Comparison of ENCODE assay signal across 8 cellular contexts in the genomic region with DNA sequence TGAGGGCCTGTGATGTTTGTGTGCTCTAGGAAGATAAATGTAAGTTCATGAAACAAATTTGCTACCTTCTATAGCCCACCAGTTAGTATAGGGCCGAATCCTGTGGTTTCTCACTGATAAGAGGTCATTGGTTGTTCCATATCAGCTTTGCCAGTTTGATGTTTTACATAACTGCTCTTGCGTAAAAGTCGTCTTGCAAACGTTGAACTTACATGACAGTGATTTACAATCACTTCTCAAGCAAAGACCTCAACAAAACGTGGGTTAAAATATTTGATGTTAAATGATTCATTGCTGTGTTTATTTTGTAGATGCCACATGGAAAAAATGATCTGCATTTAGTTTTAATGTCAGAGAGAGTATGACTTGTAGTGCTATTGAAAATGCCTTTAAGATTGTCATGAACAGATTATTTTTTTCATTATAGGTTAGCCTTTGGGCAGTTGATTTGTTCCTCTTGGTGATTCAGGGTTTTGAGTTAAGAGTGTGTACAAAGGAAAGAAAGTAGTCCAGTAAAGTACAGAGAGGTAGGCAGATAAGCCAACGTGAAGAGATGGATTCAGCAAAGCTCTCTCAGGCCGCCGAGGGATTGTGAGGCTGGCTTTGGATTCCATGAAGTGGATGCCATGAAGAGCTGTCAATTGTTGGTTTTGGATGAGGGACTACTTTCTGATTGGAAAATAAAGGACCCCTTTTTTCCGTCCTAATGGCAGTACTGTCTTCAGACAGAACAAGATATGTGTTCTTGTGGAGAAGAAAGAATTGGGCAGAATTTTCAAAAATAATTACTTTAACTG. TPM values are rescaled to one million over a fixed set of nuclear protein-coding genes. Genes with fewer than 3 reads are reported as not detected.
DNase-seq lines count a peak whose midpoint lies in the region; ATAC-seq, FAIRE-seq and TF ChIP-seq lines count a peak whose summit lies in the region.

No MANE protein-coding gene starts in this region.

- no peak for TF ChIP-seq RAD21 in H1 (IDR thresholded peaks at IDR 0.05 in 1 of 2, conservative IDR thresholded peaks at IDR 0.05 in 1 of 2; ENCODE audit: low read depth in 2 of 2, low read length in 2 of 2)

- H3K4me3 ChIP-seq in GM12875 (ENCODE audit: low read depth, low read length) (peak overlapping the region; percentile 17), OCI-LY3 (ENCODE audit: low read length) (peak overlapping the region; percentile 81), H1 (ENCODE audit: extremely low read depth in 1 of 4, insufficient read depth in 2 of 4, low read depth in 3 of 4, low read length in 4 of 4) (peak overlapping the region; percentile 20 to 96 (median 87); a peak in 6 of 8 replicates), osteoblast (ENCODE audit: insufficient read depth, low read length) (peak overlapping the region; percentile 98)

- FAIRE-seq in H1 (lab: Jason Lieb, UNC): no peak

- H3K79me1 ChIP-seq in H1 (ENCODE audit: low read depth, low read length): peaks cover 11% of the 10 kb centered on the region

- no peak overlapping the region for H3K4ac ChIP-seq in H1 (replicated peaks; ENCODE audit: insufficient read length, low read depth, low read length)

- peaks cover 100% of the 10 kb centered on the region for H3K79me2 ChIP-seq in OCI-LY3 (ENCODE audit: low read length)
- peaks cover 47 to 93% of the 10 kb centered on the region in 2 experiments for H3K79me2 ChIP-seq in H1 (ENCODE audit: control insufficient read depth in 1 of 2, insufficient read depth in 2 of 2, low read length in 2 of 2)
- peaks cover 100% of the 10 kb centered on the region for H3K79me2 ChIP-seq in osteoblast (ENCODE audit: insufficient read depth, low read length)

- H3K9me3 ChIP-seq in OCI-LY3 (ENCODE audit: insufficient read depth, low read length): no peaks in the 10 kb centered on the region
- no peaks in the 10 kb centered on the region for H3K9me3 ChIP-seq in H1 (ENCODE audit: insufficient read depth in 2 of 2, low read depth in 1 of 2, low read length in 1 of 2)
- H3K9me3 ChIP-seq in osteoblast (ENCODE audit: low read depth, low read length): no peaks in the 10 kb centered on the region

- H4K8ac ChIP-seq in H1 (ENCODE audit: extremely low read depth, insufficient read depth, low read length): no peak overlapping the region

- H3K27ac ChIP-seq in OCI-LY3 (ENCODE audit: low read length): no peak overlapping the region
- no peak overlapping the region for H3K27ac ChIP-seq in H1 (ENCODE audit: low read depth, low read length)
- peak overlapping the region; percentile 100 for H3K27ac ChIP-seq in osteoblast (ENCODE audit: low read depth, low read length)

- POLR2A ChIA-PET in H1 (lab: Charles Lee; ENCODE audit: partially characterized antibody): interaction anchor here (1.1 to 21.4 kb wide), 8 partner anchors 13 to 188 kb away, joined by 3 to 436 read pairs (median 7); a partner anchor contains a TSS

- TF ChIP-seq POLR2A in H1 (IDR thresholded peaks at IDR 0.05; ENCODE audit: control extremely low read depth in 1 of 2, low read depth in 2 of 2, low read length in 2 of 2): no peak; a peak in 1 of 3 replicates

- H2AK5ac ChIP-seq in H1 (ENCODE audit: low read depth, low read length): no peak overlapping the region

- TF ChIP-seq CTCF in GM12875 (IDR thresholded peaks at IDR 0.05; ENCODE audit: borderline replicate concordance, insufficient read depth, low read depth, low read length) (no peak), OCI-LY3 (IDR thresholded peaks at IDR 0.05; ENCODE audit: low read depth, low read length) (no peak), H1 (IDR thresholded peaks at IDR 0.05; ENCODE audit: control extremely low read depth in 1 of 3, insufficient read depth in 1 of 3, low read depth in 1 of 3, low read length in 3 of 3) (no peak), osteoblast (IDR thresholded peaks at IDR 0.05; ENCODE audit: extremely low read depth, low read depth, low read length) (no peak)

- H2AFZ ChIP-seq in OCI-LY3 (ENCODE audit: low read depth, low read length): no peak overlapping the region
- H2AFZ ChIP-seq in H1 (ENCODE audit: low read length): no peak overlapping the region
- no peak overlapping the region for H2AFZ ChIP-seq in osteoblast (ENCODE audit: low read length)

- no peak overlapping the region for H2BK20ac ChIP-seq in H1 (ENCODE audit: low read length)

- no peak overlapping the region for H2BK5ac ChIP-seq in H1 (ENCODE audit: low read depth, low read length)

- no peak overlapping the region for H3K14ac ChIP-seq in H1 (ENCODE audit: insufficient read length)

- H3K18ac ChIP-seq in H1 (ENCODE audit: extremely low read depth, low read length): no peak overlapping the region

- H3K9ac ChIP-seq in OCI-LY3 (ENCODE audit: low read length) (peak overlapping the region; percentile 99), H1 (replicated peaks in 1 of 4; ENCODE audit: extremely low read depth in 1 of 4, low read depth in 3 of 4, low read length in 3 of 4) (peak overlapping the region in 1 of 4 experiments; percentile 30; a peak in 1 of 7 replicates)

- peak overlapping the region; percentile 93 for H3K4me2 ChIP-seq in OCI-LY3 (ENCODE audit: low read length)
- peak overlapping the region; percentile 73 to 80 for H3K4me2 ChIP-seq in H1 (ENCODE audit: insufficient read depth in 1 of 2, low read depth in 2 of 2, low read length in 2 of 2)
- H3K4me2 ChIP-seq in osteoblast (ENCODE audit: insufficient read depth, low read length): peak overlapping the region; percentile 98

- H2BK120ac ChIP-seq in H1 (replicated peaks; ENCODE audit: low read depth, low read length): no peak overlapping the region

- DNase-seq in H1 (ENCODE audit: low read depth in 1 of 2, low spot score in 2 of 2): no peak
- DNase-seq in osteoblast (ENCODE audit: insufficient read length, low spot score, missing footprints): peak; percentile 9
- no peak for DNase-seq in NCI-H2171 (lab: John Stamatoyannopoulos, UW)

- H3K27me3 ChIP-seq in OCI-LY3 (ENCODE audit: low read depth, low read length): no peaks in the 10 kb centered on the region
- no peaks in the 10 kb centered on the region for H3K27me3 ChIP-seq in H1 (replicated peaks in 1 of 4; ENCODE audit: control insufficient read depth in 3 of 4, extremely low read depth in 1 of 4, insufficient read depth in 3 of 4, low read length in 3 of 4)
- H3K27me3 ChIP-seq in osteoblast (ENCODE audit: insufficient read depth, low read length): no peaks in the 10 kb centered on the region

- no peak overlapping the region for H3K23ac ChIP-seq in H1 (ENCODE audit: insufficient read length)

- H3K36me3 ChIP-seq in OCI-LY3 (replicated peaks; ENCODE audit: low read depth, low read length): peaks cover 73% of the 10 kb centered on the region
- peaks cover 27 to 70% (median 42%) of the 10 kb centered on the region in 4 experiments for H3K36me3 ChIP-seq in H1 (ENCODE audit: control insufficient read depth in 2 of 4, insufficient read depth in 4 of 4, low read length in 3 of 4)
- peaks cover 56% of the 10 kb centered on the region for H3K36me3 ChIP-seq in osteoblast (ENCODE audit: insufficient read depth, low read length)

- no peak overlapping the region for H2BK12ac ChIP-seq in H1 (ENCODE audit: low read depth, low read length)

- H2BK15ac ChIP-seq in H1 (ENCODE audit: low read length): no peak overlapping the region

- WGBS in H1 (ENCODE audit: extremely low coverage in 1 of 2, insufficient coverage in 1 of 2, insufficient read length in 1 of 2, insufficient replicate concordance in 2 of 2, low coverage in 1 of 2, low lambda C conversion rate in 2 of 2, missing lambda C conversion rate in 1 of 2), 2 experiments: 75% methylated on average over 9 of the region's 9 CpGs; no CpG with 5 or more reads in 1 of the 2 experiments

- no peak overlapping the region for H4K91ac ChIP-seq in H1 (replicated peaks; ENCODE audit: insufficient read length, low read length)

- ATAC-seq in GM18498 (IDR thresholded peaks at IDR 0.05; ENCODE audit: unreplicated experiment) (no peak), GM21367 (IDR thresholded peaks at IDR 0.05; ENCODE audit: unreplicated experiment) (no peak), HG03565 (IDR thresholded peaks at IDR 0.05; ENCODE audit: unreplicated experiment) (no peak)

- H3K4me1 ChIP-seq in OCI-LY3 (ENCODE audit: low read length) (peaks cover 31% of the 10 kb centered on the region), H1 (replicated peaks in 1 of 4; ENCODE audit: control insufficient read depth in 3 of 4, insufficient read depth in 4 of 4, low read length in 3 of 4) (peaks cover 6 to 19% (median 11%) of the 10 kb centered on the region in 4 experiments; a peak in 6 of 7 replicates), osteoblast (ENCODE audit: insufficient read depth, low read length) (peaks cover 48% of the 10 kb centered on the region)

- no peak overlapping the region for H3K56ac ChIP-seq in H1 (replicated peaks; ENCODE audit: insufficient read length, low read depth, low read length)

- no peak overlapping the region for H4K5ac ChIP-seq in H1 (ENCODE audit: insufficient read length, low read depth, low read length)

- H4K20me1 ChIP-seq in OCI-LY3 (ENCODE audit: insufficient read depth, low read length) (peaks cover 69% of the 10 kb centered on the region), H1 (replicated peaks in 1 of 2; ENCODE audit: control insufficient read depth in 1 of 2, insufficient read depth in 2 of 2, low read length in 2 of 2) (peaks cover 36 to 44% of the 10 kb centered on the region in 2 experiments), osteoblast (ENCODE audit: insufficient read depth, low read length) (peaks cover 72% of the 10 kb centered on the region)

- CTCF ChIA-PET in H1 (lab: Charles Lee; ENCODE audit: partially characterized antibody): interaction anchor here (1.0 kb wide), 2 partner anchors 16 to 17 kb away, joined by 3 to 4 read pairs; no protein-coding TSS in a partner anchor

- no peak for TF ChIP-seq EP300 in H1 (IDR thresholded peaks at IDR 0.05; ENCODE audit: borderline replicate concordance in 1 of 2, low read depth in 2 of 2, low read length in 2 of 2)

- peaks cover 18% of the 10 kb centered on the region for H3K23me2 ChIP-seq in H1 (ENCODE audit: low read depth, low read length)

RNA-seq across cellular contexts. Expression of a gene that starts 2.6 kb away (rescaled TPM):
- total RNA-seq in H1 (2021; fragmentation: NEBNext Ultra II Directional; extraction: Animal tissue kit (Norgen Biotek cat#: 25700)): 385 and 387 TPM in 2 replicates
- polyA plus RNA-seq in H1 (2011; rRNA removed): 646 and 930 TPM in 2 replicates
- 525 TPM for polyA plus RNA-seq in H1 (2011; cell fraction: cytosol; rRNA removed)
- polyA plus RNA-seq in H1 (2011; cell fraction: nucleus; rRNA removed): 1,044 TPM
- 380 to 507 TPM (median 400 TPM) in 4 replicates for polyA plus RNA-seq in H1 (2012, experiment 1 of 2)
- polyA plus RNA-seq in H1 (2012, experiment 2 of 2): 92.9 TPM
- polyA plus RNA-seq in H1 (2013, experiment 1 of 2): 297 TPM
- polyA plus RNA-seq in H1 (2013, experiment 2 of 2): 268 TPM
- polyA minus RNA-seq in H1 (2011; rRNA and poly(A)+ RNA removed): 575 and 704 TPM in 2 replicates
- polyA minus RNA-seq in H1 (2011; cell fraction: cytosol; rRNA and poly(A)+ RNA removed): 228 TPM
- polyA minus RNA-seq in H1 (2011; cell fraction: nucleus; rRNA and poly(A)+ RNA removed): 291 TPM
- 139 and 148 TPM in 2 replicates for total RNA-seq in osteoblast

RNA-seq across cellular contexts. Expression of a gene that starts 2.9 kb away (rescaled TPM):
- total RNA-seq in H1 (2021; fragmentation: NEBNext Ultra II Directional; extraction: Animal tissue kit (Norgen Biotek cat#: 25700)): 72.1 and 75.7 TPM in 2 replicates
- polyA plus RNA-seq in H1 (2011; rRNA removed): 117 and 171 TPM in 2 replicates
- polyA plus RNA-seq in H1 (2011; cell fraction: cytosol; rRNA removed): 128 TPM
- 161 TPM for polyA plus RNA-seq in H1 (2011; cell fraction: nucleus; rRNA removed)
- 64.0 to 89.1 TPM (median 81.6 TPM) in 4 replicates for polyA plus RNA-seq in H1 (2012, experiment 1 of 2)
- polyA plus RNA-seq in H1 (2012, experiment 2 of 2): 70.6 TPM
- 69.3 TPM for polyA plus RNA-seq in H1 (2013, experiment 1 of 2)
- polyA plus RNA-seq in H1 (2013, experiment 2 of 2): 69.0 TPM
- 20.8 and 28.6 TPM in 2 replicates for polyA minus RNA-seq in H1 (2011; rRNA and poly(A)+ RNA removed)
- polyA minus RNA-seq in H1 (2011; cell fraction: cytosol; rRNA and poly(A)+ RNA removed): 29.9 TPM
- polyA minus RNA-seq in H1 (2011; cell fraction: nucleus; rRNA and poly(A)+ RNA removed): 42.7 TPM
- total RNA-seq in osteoblast: 25.0 and 32.7 TPM in 2 replicates

RNA-seq across cellular contexts. Expression of a gene that starts 35.8 kb away (rescaled TPM):
- 9.7 and 10.1 TPM in 2 replicates for total RNA-seq in H1 (2021; fragmentation: NEBNext Ultra II Directional; extraction: Animal tissue kit (Norgen Biotek cat#: 25700))
- polyA plus RNA-seq in H1 (2011; rRNA removed): 3.6 and 6.8 TPM in 2 replicates
- 3.9 TPM for polyA plus RNA-seq in H1 (2011; cell fraction: cytosol; rRNA removed)
- polyA plus RNA-seq in H1 (2011; cell fraction: nucleus; rRNA removed): 16.7 TPM
- polyA plus RNA-seq in H1 (2012, experiment 1 of 2): 4.0 to 5.7 TPM (median 5.3 TPM) in 4 replicates
- polyA plus RNA-seq in H1 (2012, experiment 2 of 2): 4.1 TPM
- polyA plus RNA-seq in H1 (2013, experiment 1 of 2): 8.9 TPM
- polyA plus RNA-seq in H1 (2013, experiment 2 of 2): 8.0 TPM
- 1.3 and 2.9 TPM in 2 replicates for polyA minus RNA-seq in H1 (2011; rRNA and poly(A)+ RNA removed)
- polyA minus RNA-seq in H1 (2011; cell fraction: cytosol; rRNA and poly(A)+ RNA removed): 2.5 TPM
- 3.7 TPM for polyA minus RNA-seq in H1 (2011; cell fraction: nucleus; rRNA and poly(A)+ RNA removed)
- total RNA-seq in osteoblast: 11.6 and 13.0 TPM in 2 replicates

RNA-seq across cellular contexts. Expression of a gene that starts 44.8 kb away (rescaled TPM):
- 1.4 and 1.5 TPM in 2 replicates for total RNA-seq in H1 (2021; fragmentation: NEBNext Ultra II Directional; extraction: Animal tissue kit (Norgen Biotek cat#: 25700))
- 1.1 and 1.6 TPM in 2 replicates for polyA plus RNA-seq in H1 (2011; rRNA removed)
- polyA plus RNA-seq in H1 (2011; cell fraction: cytosol; rRNA removed): 1.0 TPM
- 2.4 TPM for polyA plus RNA-seq in H1 (2011; cell fraction: nucleus; rRNA removed)
- 0.26 to 0.58 TPM (median 0.39 TPM) in 4 replicates for polyA plus RNA-seq in H1 (2012, experiment 1 of 2)
- polyA plus RNA-seq in H1 (2012, experiment 2 of 2): 0.21 TPM
- polyA plus RNA-seq in H1 (2013, experiment 1 of 2): 1.1 TPM
- polyA plus RNA-seq in H1 (2013, experiment 2 of 2): 1.0 TPM
- not detected in 2 replicates for polyA minus RNA-seq in H1 (2011; rRNA and poly(A)+ RNA removed)
- polyA minus RNA-seq in H1 (2011; cell fraction: cytosol; rRNA and poly(A)+ RNA removed): not detected
- 0.80 TPM for polyA minus RNA-seq in H1 (2011; cell fraction: nucleus; rRNA and poly(A)+ RNA removed)
- total RNA-seq in osteoblast: not detected in 2 replicates

Comparison
In these comparisons a context has a peak if more than half of its experiments do, and no peak if none do; other contexts are left out.
1. H3K4me3 ChIP-seq: peak in every context shown above with its lines; median percentile 98 in osteoblast; 87 in H1; 81 in OCI-LY3; 17 in GM12875.